Comparison of ENCODE assay signal across 19 cellular contexts in genomic region chr14:64946310-64947045, GRCh38. TPM values are rescaled to one million over a fixed set of nuclear protein-coding genes. Genes with fewer than 3 reads are reported as not detected.
A peak's percentile ranks its signal among the peaks of the same experiment; 100 is the strongest.
DNase-seq lines count a peak whose midpoint lies in the region; ATAC-seq and TF ChIP-seq lines count a peak whose summit lies in the region.
"Had no signal": no experiment of that assay in that cellular context is flagged by ENCODE, and none has a peak within 500 bp of the region (broad histone marks: within the 10 kb centered on the region; RNA-seq: fewer than 3 reads in every experiment).

No MANE protein-coding gene starts in this region.

- no peak for ATAC-seq in CD8-positive, alpha-beta T cell
- ATAC-seq in stimulated activated effector memory CD8-positive, alpha-beta T cell treated with anti-CD3 and anti-CD28 coated beads, Interleukin-12 subunit alpha, Interleukin-12 subunit beta, amount 100 ng/mL, for 72 hours = no peak
- no peak for ATAC-seq in omental fat pad (ENCODE audit: low FRiP score)

- peak; percentile 45 for DNase-seq in activated CD8-positive, alpha-beta memory T cell treated with anti-CD3 and anti-CD28 coated beads for 24 hours
- DNase-seq in activated CD8-positive, alpha-beta memory T cell treated with anti-CD3 and anti-CD28 coated beads, Interleukin-2, amount 50 U/mL, for 4 hours = no peak
- DNase-seq in CD8-positive, alpha-beta T cell = no peak
- no peak for DNase-seq in stimulated activated effector memory CD8-positive, alpha-beta T cell treated with anti-CD3 and anti-CD28 coated beads, Interleukin-12 subunit alpha, Interleukin-12 subunit beta, amount 100 ng/mL, for 72 hours (ENCODE audit: low spot score in 2 of 2)
- DNase-seq in omental fat pad (ENCODE audit: low spot score) (no peak), SKM-1 (lab: John Stamatoyannopoulos, UW; ENCODE audit: unreplicated experiment) (no peak)
- DNase-seq in activated CD4-positive, alpha-beta memory T cell treated with anti-CD3 and anti-CD28 coated beads for 36 hours = no peak
- DNase-seq: COR-L47, IMR-90, NCI-H187, NCI-H446 treated with DMSO at 0.1 percent for 48 hours, NCI-H748 treated with DMSO at 0.1 percent for 48 hours, OCI-M1, RPMI8226, SJCRH30 had no signal

- no peaks in the 10 kb centered on the region for H3K27me3 Mint-ChIP-seq in CD8-positive, alpha-beta T cell (ENCODE audit: low read depth)
- no peaks in the 10 kb centered on the region for H3K27me3 Mint-ChIP-seq in brain
- no peaks in the 10 kb centered on the region for H3K27me3 Mint-ChIP-seq in activated CD4-positive, alpha-beta memory T cell treated with anti-CD3 and anti-CD28 coated beads for 36 hours

- H3K9me3 ChIP-seq in CD8-positive, alpha-beta T cell (ENCODE audit: low read length) = no peaks in the 10 kb centered on the region
- H3K9me3 ChIP-seq: HAP-1, SJCRH30 had no signal

- intact Hi-C loops in CD8-positive, alpha-beta T cell (cut with DNase I, micrococcal nuclease) = no loop called here
- intact Hi-C loops in activated CD4-positive, alpha-beta memory T cell treated with anti-CD3 and anti-CD28 coated beads for 36 hours (cut with micrococcal nuclease) = no loop called here

- CTCF ChIA-PET in CD8-positive, alpha-beta T cell (lab: Charles Lee) = no interaction called here
- CTCF ChIA-PET in activated CD4-positive, alpha-beta memory T cell treated with anti-CD3 and anti-CD28 coated beads for 36 hours (lab: Charles Lee) = no interaction called here

- no peaks in the 10 kb centered on the region for H3K9me3 Mint-ChIP-seq in CD8-positive, alpha-beta T cell
- H3K9me3 Mint-ChIP-seq in brain = no peaks in the 10 kb centered on the region
- H3K9me3 Mint-ChIP-seq in stimulated activated effector memory CD8-positive, alpha-beta T cell treated with anti-CD3 and anti-CD28 coated beads, Interleukin-12 subunit alpha, Interleukin-12 subunit beta, amount 100 ng/mL, for 72 hours = no peaks in the 10 kb centered on the region
- H3K9me3 Mint-ChIP-seq in activated CD4-positive, alpha-beta memory T cell treated with anti-CD3 and anti-CD28 coated beads for 36 hours = no peaks in the 10 kb centered on the region

- H3K4me3 ChIP-seq in CD8-positive, alpha-beta T cell (ENCODE audit: low read depth, low read length) = no peak overlapping the region
- H3K4me3 ChIP-seq: HAP-1, SJCRH30 had no signal

- H3K4me1 Mint-ChIP-seq in CD8-positive, alpha-beta T cell (ENCODE audit: low read depth) = peaks cover 36% of the 10 kb centered on the region
- peaks cover 8% of the 10 kb centered on the region for H3K4me1 Mint-ChIP-seq in brain
- peaks cover 42% of the 10 kb centered on the region for H3K4me1 Mint-ChIP-seq in stimulated activated effector memory CD8-positive, alpha-beta T cell treated with anti-CD3 and anti-CD28 coated beads, Interleukin-12 subunit alpha, Interleukin-12 subunit beta, amount 100 ng/mL, for 72 hours
- H3K4me1 Mint-ChIP-seq in activated CD4-positive, alpha-beta memory T cell treated with anti-CD3 and anti-CD28 coated beads for 36 hours (ENCODE audit: low read depth) = peaks cover 6% of the 10 kb centered on the region

- H3K4me3 Mint-ChIP-seq in CD8-positive, alpha-beta T cell = no peak overlapping the region
- H3K4me3 Mint-ChIP-seq in brain = no peak overlapping the region
- no peak overlapping the region for H3K4me3 Mint-ChIP-seq in stimulated activated effector memory CD8-positive, alpha-beta T cell treated with anti-CD3 and anti-CD28 coated beads, Interleukin-12 subunit alpha, Interleukin-12 subunit beta, amount 100 ng/mL, for 72 hours
- H3K4me3 Mint-ChIP-seq in activated CD4-positive, alpha-beta memory T cell treated with anti-CD3 and anti-CD28 coated beads for 36 hours = no peak overlapping the region

- peaks cover 69% of the 10 kb centered on the region for H3K36me3 Mint-ChIP-seq in CD8-positive, alpha-beta T cell
- H3K36me3 Mint-ChIP-seq in brain = peaks cover 47% of the 10 kb centered on the region
- peaks cover 5% of the 10 kb centered on the region for H3K36me3 Mint-ChIP-seq in stimulated activated effector memory CD8-positive, alpha-beta T cell treated with anti-CD3 and anti-CD28 coated beads, Interleukin-12 subunit alpha, Interleukin-12 subunit beta, amount 100 ng/mL, for 72 hours
- H3K36me3 Mint-ChIP-seq in activated CD4-positive, alpha-beta memory T cell treated with anti-CD3 and anti-CD28 coated beads for 36 hours = peaks cover 11% of the 10 kb centered on the region

- peak overlapping the region; percentile 53 for H3K27ac Mint-ChIP-seq in CD8-positive, alpha-beta T cell
- H3K27ac Mint-ChIP-seq in brain = peak overlapping the region in 3 of 5 experiments; percentile 16 to 74 (median 33)
- H3K27ac Mint-ChIP-seq in stimulated activated effector memory CD8-positive, alpha-beta T cell treated with anti-CD3 and anti-CD28 coated beads, Interleukin-12 subunit alpha, Interleukin-12 subunit beta, amount 100 ng/mL, for 72 hours = peak overlapping the region; percentile 17
- H3K27ac Mint-ChIP-seq in activated CD4-positive, alpha-beta memory T cell treated with anti-CD3 and anti-CD28 coated beads for 36 hours = no peak overlapping the region

- POLR2A ChIA-PET in CD8-positive, alpha-beta T cell (lab: Charles Lee) = no interaction called here
- POLR2A ChIA-PET in activated CD4-positive, alpha-beta memory T cell treated with anti-CD3 and anti-CD28 coated beads for 36 hours (lab: Charles Lee) = no interaction called here

- H3K4me1 ChIP-seq in CD8-positive, alpha-beta T cell (ENCODE audit: insufficient read depth, low read length) = peaks cover 7% of the 10 kb centered on the region
- H3K4me1 ChIP-seq: HAP-1, SJCRH30 had no signal

- no peaks in the 10 kb centered on the region for H3K36me3 ChIP-seq in CD8-positive, alpha-beta T cell (ENCODE audit: insufficient read depth, low read length)

- TF ChIP-seq CTCF in CD8-positive, alpha-beta T cell (IDR thresholded peaks at IDR 0.05) = no peak
- no peak for TF ChIP-seq CTCF in brain (conservative IDR thresholded peaks at IDR 0.05)
- TF ChIP-seq CTCF in omental fat pad (IDR thresholded peaks at IDR 0.05) = no peak

- H3K27ac ChIP-seq in CD8-positive, alpha-beta T cell (ENCODE audit: low read depth, low read length) = no peak overlapping the region
- H3K27ac ChIP-seq: C4-2B, SJCRH30 had no signal

- H3K27me3 ChIP-seq in CD8-positive, alpha-beta T cell (ENCODE audit: insufficient read depth, low read length) = no peaks in the 10 kb centered on the region
- H3K27me3 ChIP-seq: SJCRH30 had no signal

RNA-seq across cellular contexts. Expression of gene GPX2, which starts 3.9 kb away (rescaled TPM):
- not detected for total RNA-seq in CD8-positive, alpha-beta T cell
- polyA plus RNA-seq in brain (ENCODE audit: insufficient read depth, low read depth, low replicate concordance) = 23.8 TPM
- not detected for total RNA-seq in omental fat pad
- total RNA-seq in activated CD4-positive, alpha-beta memory T cell treated with anti-CD3 and anti-CD28 coated beads for 36 hours = not detected
- total RNA-seq: HT1080, IMR-90, SJCRH30 had no signal
- polyA plus RNA-seq: IMR-90 had no signal

RNA-seq across cellular contexts. Expression of gene RAB15, which starts 25.7 kb away (rescaled TPM):
- 1 to 10 TPM; 2.9 to 3.6 TPM for total RNA-seq in CD8-positive, alpha-beta T cell
- 28.0 TPM for polyA plus RNA-seq in brain (ENCODE audit: insufficient read depth, low read depth, low replicate concordance)
- total RNA-seq in omental fat pad = 1 to 10 TPM; 1.6 to 3.8 (median 2.4) TPM
- 1 to 10 TPM; 4.8 to 5.3 TPM for total RNA-seq in activated CD4-positive, alpha-beta memory T cell treated with anti-CD3 and anti-CD28 coated beads for 36 hours

RNA-seq across cellular contexts. Expression of gene CHURC1, which starts 32.2 kb away (rescaled TPM):
- total RNA-seq in CD8-positive, alpha-beta T cell = 10 to 100 TPM; 43.9 to 46.7 TPM
- polyA plus RNA-seq in brain (ENCODE audit: insufficient read depth, low read depth, low replicate concordance) = 27.1 TPM
- 100 to 1,000 TPM in 1 of 4 donors, 10 to 100 TPM in 3; 53.6 to 113 (median 81.9) TPM for total RNA-seq in omental fat pad
- total RNA-seq in activated CD4-positive, alpha-beta memory T cell treated with anti-CD3 and anti-CD28 coated beads for 36 hours = 10 to 100 TPM; 61.7 to 62.6 TPM

RNA-seq across cellular contexts. Expression of gene FNTB, which starts 40.2 kb away (rescaled TPM):
- total RNA-seq in CD8-positive, alpha-beta T cell = 1 to 10 TPM; 6.3 to 7.7 TPM
- 34.5 TPM for polyA plus RNA-seq in brain (ENCODE audit: insufficient read depth, low read depth, low replicate concordance)
- total RNA-seq in omental fat pad = 10 to 100 TPM in 3 of 4 donors, 1 to 10 TPM in 1; 8.4 to 16.7 (median 13.7) TPM
- 10 to 100 TPM in 1 of 2 experiments, 1 to 10 TPM in 1; 8.8 to 12.3 TPM for total RNA-seq in activated CD4-positive, alpha-beta memory T cell treated with anti-CD3 and anti-CD28 coated beads for 36 hours
